ENCODE assay signal across 26 cellular contexts in the genomic region with DNA sequence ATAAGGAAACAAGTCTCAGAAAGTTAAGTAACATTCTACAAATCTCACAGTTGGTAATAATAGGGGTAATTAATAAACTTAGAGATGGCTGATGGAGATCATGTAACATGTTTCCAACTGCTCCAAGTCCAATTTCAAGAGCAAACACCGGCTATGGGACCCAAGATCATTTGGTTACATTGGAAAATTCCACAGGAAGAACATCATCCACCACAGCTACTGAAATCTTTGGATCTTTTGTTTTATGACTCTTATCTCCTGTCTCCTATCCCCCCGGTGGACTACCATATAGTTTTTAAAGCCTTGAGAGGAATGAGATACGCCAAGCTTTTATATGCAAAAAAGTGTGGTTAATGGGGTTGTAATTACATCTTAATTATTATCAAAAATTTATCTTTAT.
"Had no signal": no experiment of that assay in that cellular context is flagged by ENCODE, and none has a peak within 500 bp of the region (broad histone marks: within the 10 kb centered on the region; RNA-seq: fewer than 3 reads in every experiment).

No MANE protein-coding gene starts in this region.

- H3K4me1 Mint-ChIP-seq: activated T-helper 17 cell treated with anti-CD3 and anti-CD28 coated beads, Interleukin-2, amount 50 U/mL, for 72 hours; T-cell had no signal

- H3K36me3 ChIP-seq: adrenal gland, esophagus squamous epithelium, neutrophil, sigmoid colon, spleen, thoracic aorta, vagina had no signal

- H3K36me3 Mint-ChIP-seq: activated naive CD8-positive, alpha-beta T cell; natural killer cell treated with Interleukin-12 subunit alpha and Interleukin-12 subunit beta and Interleukin-15 and Interleukin-18, amount 100 ng/mL, for 72 hours; T-cell; type B pancreatic cell had no signal

- H3K27ac ChIP-seq: adrenal gland, coronary artery, esophagus squamous epithelium, hepatocyte, neutrophil, sigmoid colon, spleen, thoracic aorta, vagina had no signal

- H3K4me3 ChIP-seq: adrenal gland, coronary artery, esophagus squamous epithelium, hepatocyte, sigmoid colon, spleen, thoracic aorta, vagina had no signal

- H3K9me3 Mint-ChIP-seq: T-helper 2 cell treated with Interferon-gamma antibody and Interleukin-4, amounts not matched to agents 5 μg/mL and 100 μg/mL, for 36 hours; type B pancreatic cell had no signal

- ATAC-seq: activated T-helper 17 cell treated with anti-CD3 and anti-CD28 coated beads, Interleukin-2, amount 50 U/mL, for 72 hours; left ventricle myocardium superior; natural killer cell treated with Interleukin-12 subunit alpha and Interleukin-12 subunit beta and Interleukin-15 and Interleukin-18, amount 100 ng/mL, for 72 hours; T-cell had no signal

- H3K4me3 Mint-ChIP-seq: activated naive CD8-positive, alpha-beta T cell; activated T-cell treated with anti-CD3 and anti-CD28 coated beads, Interleukin-2, amount 50 U/mL, for 24 hours; activated T-helper 17 cell treated with anti-CD3 and anti-CD28 coated beads, Interleukin-2, amount 50 U/mL, for 72 hours; natural killer cell treated with Interleukin-12 subunit alpha and Interleukin-12 subunit beta and Interleukin-15 and Interleukin-18, amount 100 ng/mL, for 72 hours; T-cell; T-helper 2 cell treated with Interferon-gamma antibody and Interleukin-4, amounts not matched to agents 5 μg/mL and 100 μg/mL, for 36 hours; type B pancreatic cell had no signal

- H3K27me3 Mint-ChIP-seq: activated T-helper 17 cell treated with anti-CD3 and anti-CD28 coated beads, Interleukin-2, amount 50 U/mL, for 72 hours; natural killer cell treated with Interleukin-12 subunit alpha and Interleukin-12 subunit beta and Interleukin-15 and Interleukin-18, amount 100 ng/mL, for 72 hours had no signal

- H2AFZ ChIP-seq: hepatocyte had no signal

- H3K27ac Mint-ChIP-seq: activated naive CD8-positive, alpha-beta T cell; activated T-cell treated with anti-CD3 and anti-CD28 coated beads, Interleukin-2, amount 50 U/mL, for 24 hours; activated T-helper 17 cell treated with anti-CD3 and anti-CD28 coated beads, Interleukin-2, amount 50 U/mL, for 72 hours; natural killer cell treated with Interleukin-12 subunit alpha and Interleukin-12 subunit beta and Interleukin-15 and Interleukin-18, amount 100 ng/mL, for 72 hours; T-cell; T-helper 2 cell treated with Interferon-gamma antibody and Interleukin-4, amounts not matched to agents 5 μg/mL and 100 μg/mL, for 36 hours; type B pancreatic cell had no signal

- H3K4me2 ChIP-seq: hepatocyte had no signal

- H3K27me3 ChIP-seq: adrenal gland, esophagus squamous epithelium, hepatocyte, neutrophil, sigmoid colon, vagina had no signal

- DNase-seq: activated CD4-positive, alpha-beta T cell treated with anti-CD3 and anti-CD28 coated beads for 1 hour; activated CD4-positive, alpha-beta T cell treated with anti-CD3 and anti-CD28 coated beads, Interleukin-2, amount 50 U/mL, for 4 hours; activated CD8-positive, alpha-beta memory T cell treated with anti-CD3 and anti-CD28 coated beads for 24 hours; activated CD8-positive, alpha-beta memory T cell treated with anti-CD3 and anti-CD28 coated beads, Interleukin-2, amount 50 U/mL, for 4 hours; activated T-cell treated with anti-CD3 and anti-CD28 coated beads, Interleukin-2, amount 50 U/mL, for 24 hours; adrenal gland; cerebellar nuclear complex; esophagus squamous epithelium; kidney glomerular epithelial cell; left ventricle myocardium superior; posterior cingulate gyrus; sigmoid colon; spleen; stimulated activated CD4-positive, alpha-beta T cell treated with anti-CD3 and anti-CD28 coated beads, Interleukin-4, amount 100 ng/mL, for 24 hours; stimulated activated naive CD4-positive, alpha-beta T cell treated with Interleukin-2 at 50 U/mL for 16 hours; T-cell had no signal

- H3K4me1 ChIP-seq: adrenal gland, esophagus squamous epithelium, spleen, vagina had no signal

- H3K79me2 ChIP-seq: hepatocyte had no signal

- H3K9me3 ChIP-seq: adrenal gland, esophagus squamous epithelium, neutrophil, sigmoid colon, spleen, thoracic aorta, vagina had no signal
